ENCODE assay signal across 24 cellular contexts in genomic region chr2:121793816-121794215, GRCh38. TPM values are rescaled to one million over a fixed set of nuclear protein-coding genes. Genes with fewer than 3 reads are reported as not detected.
DNase-seq lines count a peak whose midpoint lies in the region; ATAC-seq, FAIRE-seq and TF ChIP-seq lines count a peak whose summit lies in the region.
"Had no signal": no experiment of that assay in that cellular context is flagged by ENCODE, and none has a peak within 500 bp of the region (broad histone marks: within the 10 kb centered on the region; RNA-seq: fewer than 3 reads in every experiment).

No MANE protein-coding gene starts in this region.

- no peaks in the 10 kb centered on the region for H3K9me3 ChIP-seq in OCI-LY1 (ENCODE audit: low read length)
- H3K9me3 ChIP-seq in K562 (replicated peaks; ENCODE audit: control insufficient read depth, insufficient read depth, low read depth, low read length): no peaks in the 10 kb centered on the region; the same call in 1 of the 2 replicates
- H3K9me3 ChIP-seq in endodermal cell (ENCODE audit: control insufficient read depth, low read length): peaks cover 2% of the 10 kb centered on the region
- no peaks in the 10 kb centered on the region for H3K9me3 ChIP-seq in lower lobe of right lung
- peaks cover 0 to 5% (median under 1%) of the 10 kb centered on the region in 4 donors for H3K9me3 ChIP-seq in esophagus muscularis mucosa
- H3K9me3 ChIP-seq: A549, Caco-2 had no signal

- no peak for TF ChIP-seq RAD21 in K562 (CRISPR knock-in tag; conservative IDR thresholded peaks at IDR 0.05 in 1 of 2, IDR thresholded peaks at IDR 0.05 in 1 of 2)

- H3K4me3 Mint-ChIP-seq in GM23338 (no peak overlapping the region), endodermal cell (no peak overlapping the region)
- H3K4me3 Mint-ChIP-seq: B cell; CD4-positive, alpha-beta T cell; CD8-positive, alpha-beta T cell had no signal

- H3K4me1 ChIP-seq in GM23338 (ENCODE audit: insufficient read depth) (peaks cover 34% of the 10 kb centered on the region), OCI-LY1 (ENCODE audit: insufficient read depth, low read length, severe bottlenecking) (peaks cover 54% of the 10 kb centered on the region), K562 (replicated peaks in 1 of 2; ENCODE audit: control insufficient read depth in 2 of 2, insufficient read depth in 2 of 2, low read length in 2 of 2) (no peaks in the 10 kb centered on the region), endodermal cell (ENCODE audit: control insufficient read depth, insufficient read depth, low read length) (no peaks in the 10 kb centered on the region), lower lobe of right lung (no peaks in the 10 kb centered on the region), esophagus muscularis mucosa (no peaks in the 10 kb centered on the region)

- H3K27me3 Mint-ChIP-seq in GM23338 (ENCODE audit: insufficient read depth, low read depth, poor library complexity) (peaks cover 6% of the 10 kb centered on the region), endodermal cell (ENCODE audit: insufficient read depth) (peaks cover 3% of the 10 kb centered on the region)

- intact Hi-C loops in K562 (cut with micrococcal nuclease): no loop called here
- intact Hi-C loops in lower lobe of right lung (cut with DNase I): no loop called here
- intact Hi-C loops in esophagus muscularis mucosa (cut with DNase I): no loop called here

- no peaks in the 10 kb centered on the region for H3K36me3 ChIP-seq in GM23338 (ENCODE audit: insufficient read depth)
- no peaks in the 10 kb centered on the region for H3K36me3 ChIP-seq in OCI-LY1 (ENCODE audit: insufficient read depth, low read length)
- H3K36me3 ChIP-seq in K562 (ENCODE audit: control insufficient read depth, insufficient read depth, low read length): no peaks in the 10 kb centered on the region
- no peaks in the 10 kb centered on the region for H3K36me3 ChIP-seq in endodermal cell (ENCODE audit: control insufficient read depth, insufficient read depth, low read length)
- H3K36me3 ChIP-seq in lower lobe of right lung: no peaks in the 10 kb centered on the region
- H3K36me3 ChIP-seq in esophagus muscularis mucosa: no peaks in the 10 kb centered on the region
- H3K36me3 ChIP-seq: BLaER1 treated with 17β-estradiol and CSF1 and Interleukin-3, amounts not matched to agents 10 nM and 100 nM had no signal

- H3F3A ChIP-seq in GM23338 (replicated peaks; ENCODE audit: low read depth) (no peaks in the 10 kb centered on the region; the same call in 1 of the 2 replicates), OCI-LY1 (ENCODE audit: insufficient read depth, low read length) (no peaks in the 10 kb centered on the region)

- POLR2A ChIA-PET in K562 (lab: Yijun Ruan, JAX): no interaction called here

- H2AFZ ChIP-seq in GM23338 (no peak overlapping the region), OCI-LY1 (ENCODE audit: low read length) (no peak overlapping the region), K562 (ENCODE audit: low read depth, low read length) (no peak overlapping the region)

- no peaks in the 10 kb centered on the region; the same call in 1 of the 2 replicates for H3K9me2 ChIP-seq in GM23338 (ENCODE audit: insufficient read depth)
- H3K9me2 ChIP-seq in OCI-LY1 (ENCODE audit: low read depth, low read length): no peaks in the 10 kb centered on the region

- H3K4me2 ChIP-seq in GM23338 (no peak overlapping the region), OCI-LY1 (ENCODE audit: low read length) (no peak overlapping the region), K562 (ENCODE audit: insufficient read depth, low read length) (no peak overlapping the region)
- H3K4me2 ChIP-seq: A549; BLaER1 treated with 17β-estradiol and CSF1 and Interleukin-3, amounts not matched to agents 10 nM and 100 nM had no signal

- H3K79me2 ChIP-seq in GM23338 (replicated peaks; ENCODE audit: insufficient read depth): no peaks in the 10 kb centered on the region
- H3K79me2 ChIP-seq in OCI-LY1 (ENCODE audit: insufficient read depth, low read length): no peaks in the 10 kb centered on the region
- no peaks in the 10 kb centered on the region for H3K79me2 ChIP-seq in K562 (ENCODE audit: control insufficient read depth, insufficient read depth, low read length)

- H3K9ac ChIP-seq in OCI-LY1 (ENCODE audit: low read length) (no peak overlapping the region), K562 (ENCODE audit: insufficient read depth in 1 of 2, low read depth in 2 of 2, low read length in 2 of 2) (no peak overlapping the region), endodermal cell (ENCODE audit: extremely low read depth, low read length, poor library complexity, severe bottlenecking) (no peak overlapping the region)
- H3K9ac ChIP-seq: BLaER1 treated with 17β-estradiol and CSF1 and Interleukin-3, amounts not matched to agents 10 nM and 100 nM had no signal

- DNase-seq in GM23338 (ENCODE audit: low spot score) (no peak), K562 (ENCODE audit: extremely low read depth in 1 of 4, low spot score in 3 of 4) (no peak), endodermal cell (peak; percentile 33), SIG-M5 treated with dmso at 0.1 percent for 504 hours (lab: John Stamatoyannopoulos, UW; ENCODE audit: unreplicated experiment) (no peak), lower lobe of right lung (no peak), esophagus muscularis mucosa (ENCODE audit: extremely low spot score) (no peak)
- DNase-seq in stimulated activated CD4-positive, alpha-beta T cell treated with anti-CD3 and anti-CD28 coated beads, Interleukin-4, amount 100 ng/mL, for 4 hours: no peak
- DNase-seq: AML-193; Caco-2; Calu3; CD4-positive, alpha-beta T cell; CD8-positive, alpha-beta T cell; DMS79 treated with DMSO at 0.1 percent for 48 hours; GF-D8 had no signal

- H3K4me3 ChIP-seq in GM23338 (no peak overlapping the region), OCI-LY1 (ENCODE audit: low read depth, low read length, poor library complexity, severe bottlenecking) (no peak overlapping the region), K562 (no peak overlapping the region), endodermal cell (ENCODE audit: low read length) (no peak overlapping the region), lower lobe of right lung (no peak overlapping the region), esophagus muscularis mucosa (no peak overlapping the region)
- H3K4me3 ChIP-seq: A549; BLaER1 treated with 17β-estradiol and CSF1 and Interleukin-3, amounts not matched to agents 10 nM and 100 nM had no signal

- TF ChIP-seq CTCF in GM23338 (conservative IDR thresholded peaks at IDR 0.05; ENCODE audit: low read depth in 2 of 2) (no peak), OCI-LY1 (IDR thresholded peaks at IDR 0.05; ENCODE audit: low read length) (no peak), K562 (IDR thresholded peaks at IDR 0.05 in 2 of 3, conservative IDR thresholded peaks at IDR 0.05 in 1 of 3; ENCODE audit: insufficient read depth in 2 of 3, low read depth in 1 of 3, low read length in 3 of 3) (no peak), endodermal cell (conservative IDR thresholded peaks at IDR 0.05) (no peak), lower lobe of right lung (IDR thresholded peaks at IDR 0.05) (no peak), esophagus muscularis mucosa (IDR thresholded peaks at IDR 0.05) (no peak)

- TF ChIP-seq POLR2A in K562 (conservative IDR thresholded peaks at IDR 0.05): no peak
- no peak for TF ChIP-seq POLR2A in esophagus muscularis mucosa (IDR thresholded peaks at IDR 0.05; ENCODE audit: low read depth)

- in situ Hi-C loops in K562 (cut with MboI): loop anchor here (25.0 kb wide), 1 partner anchor 707 kb away; no protein-coding TSS in a partner anchor

- BruUV-seq in K562 (replicated peaks; lab: Mats Ljungman, UMichigan): no TSS peak

- H3K27me3 ChIP-seq in GM23338 (ENCODE audit: insufficient read depth): no peaks in the 10 kb centered on the region
- H3K27me3 ChIP-seq in OCI-LY1 (ENCODE audit: insufficient read depth, low read length): no peaks in the 10 kb centered on the region
- peaks cover 16 to 36% of the 10 kb centered on the region in 2 experiments for H3K27me3 ChIP-seq in K562 (ENCODE audit: control insufficient read depth in 2 of 2, insufficient read depth in 2 of 2, low read length in 2 of 2)
- H3K27me3 ChIP-seq in endodermal cell (ENCODE audit: control insufficient read depth, insufficient read depth, low read length, poor library complexity, severe bottlenecking): no peaks in the 10 kb centered on the region
- H3K27me3 ChIP-seq in lower lobe of right lung (ENCODE audit: low read depth): peaks cover 3% of the 10 kb centered on the region
- peaks cover 0 to 24% (median 0%) of the 10 kb centered on the region in 4 donors for H3K27me3 ChIP-seq in esophagus muscularis mucosa
- H3K27me3 ChIP-seq: BLaER1 treated with 17β-estradiol and CSF1 and Interleukin-3, amounts not matched to agents 10 nM and 100 nM had no signal

- FAIRE-seq in K562 (lab: Jason Lieb, UNC): no peak
- FAIRE-seq: A549, D721Med, G401.6, GM12891, GM19239 had no signal

- 0% methylated on average over 3 of the region's 3 CpGs for WGBS in K562 (ENCODE audit: insufficient coverage, low coverage, missing lambda C conversion rate)
- 90% methylated on average over 2 to 3 of the region's 3 CpGs for WGBS in endodermal cell (ENCODE audit: insufficient coverage in 1 of 2, insufficient read length in 1 of 2), 2 experiments
- WGBS in esophagus muscularis mucosa: 87% methylated on average over 3 of the region's 3 CpGs

- no peaks in the 10 kb centered on the region for H3K9me1 ChIP-seq in K562 (ENCODE audit: control insufficient read depth, insufficient read depth, low read length)

- no peak for ATAC-seq in GM23338
- no peak for ATAC-seq in K562
- no peak for ATAC-seq in lower lobe of right lung
- ATAC-seq: A549; CD8-positive, alpha-beta T cell had no signal

- TF ChIP-seq EP300 in K562 (IDR thresholded peaks at IDR 0.05; ENCODE audit: low read length) (no peak), esophagus muscularis mucosa (IDR thresholded peaks at IDR 0.05) (no peak)

- peaks cover 1% of the 10 kb centered on the region; the same call in 1 of the 3 replicates for H3K9me3 Mint-ChIP-seq in GM23338
- peaks cover 4% of the 10 kb centered on the region for H3K9me3 Mint-ChIP-seq in endodermal cell
- H3K9me3 Mint-ChIP-seq: CD4-positive, alpha-beta T cell; CD8-positive, alpha-beta T cell had no signal

- H3K27ac Mint-ChIP-seq in GM23338: no peak overlapping the region; the same call in 1 of the 2 replicates
- no peak overlapping the region for H3K27ac Mint-ChIP-seq in endodermal cell
- H3K27ac Mint-ChIP-seq: B cell; CD4-positive, alpha-beta T cell; CD8-positive, alpha-beta T cell had no signal

- CTCF ChIA-PET in K562 (lab: Yijun Ruan, JAX; ENCODE audit: low intra/inter-chr PET ratio): no interaction called here

- H3K27ac ChIP-seq in GM23338 (ENCODE audit: low read depth) (0 out of 2 replicates have a peak overlapping the region, but pooled peaks have one; percentile 93), OCI-LY1 (ENCODE audit: low read depth, low read length, poor library complexity, severe bottlenecking) (peak overlapping the region; percentile 79), K562 (ENCODE audit: extremely low read depth, low read depth, low read length) (no peak overlapping the region), endodermal cell (ENCODE audit: low read depth, low read length) (no peak overlapping the region), lower lobe of right lung (no peak overlapping the region), esophagus muscularis mucosa (replicated peaks in 1 of 4) (no peak overlapping the region)
- H3K27ac ChIP-seq: 22Rv1; A549; BLaER1 treated with 17β-estradiol and CSF1 and Interleukin-3, amounts not matched to agents 10 nM and 100 nM; C4-2B had no signal

- H3K36me3 Mint-ChIP-seq in GM23338 (ENCODE audit: low read depth) (peaks cover 3% of the 10 kb centered on the region; the same call in 1 of the 3 replicates), endodermal cell (ENCODE audit: low read depth) (no peaks in the 10 kb centered on the region)
- H3K36me3 Mint-ChIP-seq: CD8-positive, alpha-beta T cell had no signal

- H3K4me1 Mint-ChIP-seq in GM23338: peaks cover 33% of the 10 kb centered on the region
- H3K4me1 Mint-ChIP-seq in endodermal cell: peaks cover 19% of the 10 kb centered on the region
- H3K4me1 Mint-ChIP-seq: B cell had no signal

- H4K20me1 ChIP-seq in GM23338 (replicated peaks; ENCODE audit: insufficient read depth): no peaks in the 10 kb centered on the region
- H4K20me1 ChIP-seq in OCI-LY1 (ENCODE audit: insufficient read depth, low read length): no peaks in the 10 kb centered on the region
- no peaks in the 10 kb centered on the region for H4K20me1 ChIP-seq in K562 (replicated peaks; ENCODE audit: control insufficient read depth, insufficient read depth, low read length)
- H4K20me1 ChIP-seq: BLaER1 treated with 17β-estradiol and CSF1 and Interleukin-3, amounts not matched to agents 10 nM and 100 nM had no signal

RNA-seq across cellular contexts. Expression of gene TSN, which starts 38.4 kb away (rescaled TPM):
- 94.2 and 94.8 TPM in 2 replicates for total RNA-seq in GM23338 (2014; rRNA removed; shearing (Covaris generic))
- polyA plus RNA-seq in GM23338 (2016; fragmentation: Nextera tagmentation; extraction: Ambion mirVana) (49.6 and 62.5 TPM in 2 replicates), K562 (2011; rRNA removed) (83.7 and 128 TPM in 2 replicates), K562 (2014; fragmentation: Illumina TruSeq; extraction: Trizol) (74.5 and 79.4 TPM in 2 replicates), K562 (2014; fragmentation: Nextera tagmentation; extraction: Ambion mirVana) (100 to 1,000 TPM; 142 to 152 TPM), K562 (2014; rRNA removed) (75.3 and 80.2 TPM in 2 replicates)
- total RNA-seq in K562 (2011; cell fraction: chromatin; rRNA removed; ENCODE audit: low replicate concordance): 34.6 and 59.5 TPM in 2 replicates
- 27.5 and 32.0 TPM in 2 replicates for total RNA-seq in K562 (2011; cell fraction: nucleolus; rRNA removed)
- total RNA-seq in K562 (2011; cell fraction: nucleoplasm; rRNA removed): 53.5 and 77.3 TPM in 2 replicates
- total RNA-seq in K562 (2014; rRNA removed) (61.1 and 63.2 TPM in 2 replicates), K562 (2014; rRNA removed; fragmentation: Illumina TruSeq; extraction: Trizol) (101 and 110 TPM in 2 replicates), K562 (2015; rRNA removed; fragmentation: Illumina TruSeq; extraction: Trizol) (82.8 and 87.0 TPM in 2 replicates), K562 (2021) (87.8 and 95.2 TPM in 2 replicates), endodermal cell (10 to 100 TPM; 71.5 to 79.8 TPM), lower lobe of right lung (36.2 TPM), esophagus muscularis mucosa (10 to 100 TPM; 24.5 to 33.6 (median 26.3) TPM)
- polyA plus RNA-seq in K562 (2011; cell fraction: cytosol; rRNA removed): 34.8 and 62.7 TPM in 2 replicates
- 22.7 and 26.1 TPM in 2 replicates for polyA plus RNA-seq in K562 (2011; cell fraction: nucleus; rRNA removed)
- 56.1 and 70.2 TPM in 2 replicates for polyA plus RNA-seq in K562 (2012)
- 63.4 and 80.3 TPM in 2 replicates for polyA minus RNA-seq in K562 (2011; rRNA and poly(A)+ RNA removed)
- polyA minus RNA-seq in K562 (2011; cell fraction: cytosol; rRNA and poly(A)+ RNA removed): 63.1 and 65.4 TPM in 2 replicates
- polyA minus RNA-seq in K562 (2011; cell fraction: nucleus; rRNA and poly(A)+ RNA removed): 26.1 and 35.9 TPM in 2 replicates
- polyA plus RNA-seq in endodermal cell (2013, experiment 1 of 2): 80.9 TPM
- 71.0 TPM for polyA plus RNA-seq in endodermal cell (2013, experiment 2 of 2)

RNA-seq across cellular contexts. Expression of gene NIFK, which starts 57.1 kb away (rescaled TPM):
- 98.8 and 106 TPM in 2 replicates for total RNA-seq in GM23338 (2014; rRNA removed; shearing (Covaris generic))
- 263 and 289 TPM in 2 replicates for polyA plus RNA-seq in GM23338 (2016; fragmentation: Nextera tagmentation; extraction: Ambion mirVana)
- total RNA-seq in K562 (2011; cell fraction: chromatin; rRNA removed; ENCODE audit: low replicate concordance): 40.5 and 65.8 TPM in 2 replicates
- 24.2 and 27.4 TPM in 2 replicates for total RNA-seq in K562 (2011; cell fraction: nucleolus; rRNA removed)
- 31.9 and 45.0 TPM in 2 replicates for total RNA-seq in K562 (2011; cell fraction: nucleoplasm; rRNA removed)
- 114 and 123 TPM in 2 replicates for total RNA-seq in K562 (2014; rRNA removed)
- 183 and 218 TPM in 2 replicates for total RNA-seq in K562 (2014; rRNA removed; fragmentation: Illumina TruSeq; extraction: Trizol)
- 227 and 257 TPM in 2 replicates for total RNA-seq in K562 (2015; rRNA removed; fragmentation: Illumina TruSeq; extraction: Trizol)
- 126 and 136 TPM in 2 replicates for total RNA-seq in K562 (2021)
- polyA plus RNA-seq in K562 (2011; rRNA removed): 39.6 and 60.2 TPM in 2 replicates
- polyA plus RNA-seq in K562 (2011; cell fraction: cytosol; rRNA removed): 11.3 and 24.4 TPM in 2 replicates
- polyA plus RNA-seq in K562 (2011; cell fraction: nucleus; rRNA removed): 16.2 and 19.6 TPM in 2 replicates
- 60.1 and 72.9 TPM in 2 replicates for polyA plus RNA-seq in K562 (2012)
- 237 and 426 TPM in 2 replicates for polyA plus RNA-seq in K562 (2014; fragmentation: Illumina TruSeq; extraction: Trizol)
- 100 to 1,000 TPM; 191 to 223 TPM for polyA plus RNA-seq in K562 (2014; fragmentation: Nextera tagmentation; extraction: Ambion mirVana)
- polyA plus RNA-seq in K562 (2014; rRNA removed): 92.9 and 137 TPM in 2 replicates
- 33.5 and 35.2 TPM in 2 replicates for polyA minus RNA-seq in K562 (2011; rRNA and poly(A)+ RNA removed)
- polyA minus RNA-seq in K562 (2011; cell fraction: cytosol; rRNA and poly(A)+ RNA removed): 14.6 and 19.8 TPM in 2 replicates
- 13.3 and 18.7 TPM in 2 replicates for polyA minus RNA-seq in K562 (2011; cell fraction: nucleus; rRNA and poly(A)+ RNA removed)
- 10 to 100 TPM; 64.2 to 88.5 TPM for total RNA-seq in endodermal cell
- polyA plus RNA-seq in endodermal cell (2013, experiment 1 of 2): 43.2 TPM
- 37.8 TPM for polyA plus RNA-seq in endodermal cell (2013, experiment 2 of 2)
- total RNA-seq in lower lobe of right lung: 29.8 TPM
- total RNA-seq in esophagus muscularis mucosa: 10 to 100 TPM; 19.8 to 56.5 (median 28.5) TPM

Comparison
In these comparisons a context has a peak if more than half of its experiments do, and no peak if none do; other contexts are left out.
1. H3K27ac ChIP-seq: peak in GM23338 (single experiment) and OCI-LY1 (single experiment); none in K562 (single experiment), endodermal cell (single experiment), lower lobe of right lung (single experiment) and esophagus muscularis mucosa (0 of 4).